ENCODE assay signal across 1 cellular context in the genomic region with DNA sequence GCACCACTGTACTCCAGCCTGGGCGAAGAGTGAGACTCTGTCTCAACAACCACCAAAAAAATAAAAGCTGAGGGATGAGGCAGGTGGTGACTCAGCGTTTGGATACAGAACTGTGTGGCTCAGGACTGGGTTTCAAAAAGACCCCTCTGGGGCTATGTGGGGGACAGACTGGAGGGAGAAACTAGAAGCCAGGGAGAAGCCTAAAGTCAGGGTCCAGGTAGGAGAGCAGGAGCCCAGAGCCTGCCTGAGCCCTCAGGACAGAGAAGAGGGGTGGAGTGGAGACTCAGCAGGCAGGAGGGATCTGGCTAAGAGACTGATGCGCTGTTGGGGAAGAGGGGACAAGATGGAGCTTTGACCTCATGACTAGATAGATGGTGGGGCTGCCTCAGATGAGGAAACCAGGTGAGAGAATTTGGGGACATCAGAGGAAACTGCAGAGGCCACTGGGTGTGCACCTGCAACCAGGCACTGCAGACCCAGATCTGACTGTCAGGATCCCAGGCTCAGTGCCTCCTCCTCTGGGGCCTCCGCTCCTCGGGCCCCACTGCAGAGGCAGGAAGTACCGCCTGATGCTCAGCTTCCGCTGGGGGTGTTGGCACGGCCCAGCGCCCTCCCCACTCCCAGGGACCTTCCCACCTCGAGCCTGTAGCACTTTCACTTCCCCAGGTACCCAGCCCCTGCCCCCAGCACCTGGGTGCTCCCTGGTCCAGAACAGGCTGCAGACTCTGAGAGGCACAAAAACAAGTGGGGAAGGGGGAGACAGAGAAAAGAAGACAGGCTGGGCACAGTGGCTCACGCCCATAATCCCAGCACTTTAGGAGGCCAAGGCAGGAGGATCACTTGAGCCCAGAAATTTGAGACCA.
A peak's percentile ranks its signal among the peaks of the same experiment; 100 is the strongest.
TF ChIP-seq lines count a peak whose summit lies in the region.

No MANE protein-coding gene starts in this region.

TF ChIP-seq in SK-N-SH, 30 proteins besides CTCF, POLR2A, EP300 and RAD21:
- TF ChIP-seq ELF1 (IDR thresholded peaks at IDR 0.05), result no peak
- TF ChIP-seq POLR2AphosphoS5 (IDR thresholded peaks at IDR 0.05; ENCODE audit: low read depth, low read length), result 0 out of 2 replicates have a peak, but pooled peaks have one; percentile 2
- no peak for TF ChIP-seq MXI1 (IDR thresholded peaks at IDR 0.05; ENCODE audit: low read depth, low read length)
- TF ChIP-seq FOSL2 (IDR thresholded peaks at IDR 0.05; ENCODE audit: borderline replicate concordance, low read depth), result no peak
